8 cellular contexts compared by ENCODE assay signal in genomic region chrX:48509245-48509590, GRCh38. TPM values are rescaled to one million over a fixed set of nuclear protein-coding genes. Genes with fewer than 3 reads are reported as not detected.
DNase-seq lines count a peak whose midpoint lies in the region; ATAC-seq and TF ChIP-seq lines count a peak whose summit lies in the region.

No MANE protein-coding gene starts in this region.

- TF ChIP-seq CTCF in chondrocyte (IDR thresholded peaks at IDR 0.05), result no peak
- TF ChIP-seq CTCF in mucosa of descending colon (IDR thresholded peaks at IDR 0.05), result no peak

- no peak for DNase-seq in chondrocyte (ENCODE audit: low spot score)
- DNase-seq in mucosa of descending colon, result no peak
- no peak for DNase-seq in SW 1271 (lab: John Stamatoyannopoulos, UW)
- DNase-seq in superior temporal gyrus (ENCODE audit: extremely low spot score), result no peak
- DNase-seq in DMS 273 treated with DMSO at 0.1 percent for 48 hours (lab: John Stamatoyannopoulos, UW), result no peak
- DNase-seq in kidney glomerular epithelial cell (lab: John Stamatoyannopoulos, UW), result no peak

- H3K9me3 Mint-ChIP-seq in chondrocyte (ENCODE audit: low read depth), result no peaks in the 10 kb centered on the region

- no peaks in the 10 kb centered on the region for H3K27me3 ChIP-seq in HUES64 (ENCODE audit: insufficient read depth, low read length)

- intact Hi-C loops in mucosa of descending colon (cut with DNase I, micrococcal nuclease), result no loop called here

- peak overlapping the region; percentile 95 for H3K4me3 ChIP-seq in HUES64 (ENCODE audit: low read length)
- H3K4me3 ChIP-seq in mucosa of descending colon, result peak overlapping the region; percentile 32

- H3K9me3 ChIP-seq in HUES64 (ENCODE audit: insufficient read depth, low read depth, low read length) (no peaks in the 10 kb centered on the region), mucosa of descending colon (no peaks in the 10 kb centered on the region)

- H3K4me1 ChIP-seq in HUES64 (ENCODE audit: insufficient read depth, low read length) (no peaks in the 10 kb centered on the region), mucosa of descending colon (ENCODE audit: low read depth) (no peaks in the 10 kb centered on the region)

- H3K27me3 Mint-ChIP-seq in chondrocyte (ENCODE audit: low read depth), result no peaks in the 10 kb centered on the region

- H3K4me1 Mint-ChIP-seq in chondrocyte (ENCODE audit: low read depth), result peaks cover 12% of the 10 kb centered on the region

- ATAC-seq in GM18502 (IDR thresholded peaks at IDR 0.05; ENCODE audit: poor library complexity, unreplicated experiment) (peak; percentile 12), mucosa of descending colon (no peak)

- H3K36me3 ChIP-seq in HUES64 (ENCODE audit: insufficient read depth, low read length) (0 out of 2 replicates have a peak, but pooled peaks cover 2% of the 10 kb centered on the region), mucosa of descending colon (ENCODE audit: low read depth) (no peaks in the 10 kb centered on the region)

- H3K27ac ChIP-seq in HUES64 (ENCODE audit: low read depth, low read length), result no peak overlapping the region

- H3K9ac ChIP-seq in HUES64 (ENCODE audit: low read depth, low read length), result peak overlapping the region; percentile 67

- no peaks in the 10 kb centered on the region for H3K36me3 Mint-ChIP-seq in chondrocyte (ENCODE audit: low read depth)

- 7% methylated on average over 7 of the region's 16 CpGs for WGBS in HUES64

- H3K4me3 Mint-ChIP-seq in chondrocyte (ENCODE audit: unreplicated experiment), result peak overlapping the region; percentile 82

- peak overlapping the region; percentile 54 for H3K27ac Mint-ChIP-seq in chondrocyte (ENCODE audit: unreplicated experiment)

RNA-seq across cellular contexts. Expression of gene PORCN, which starts 0.4 kb away (rescaled TPM):
- polyA plus RNA-seq in HUES64 (2013, experiment 1 of 2), result 10.4 TPM
- 11.5 TPM for polyA plus RNA-seq in HUES64 (2013, experiment 2 of 2)
- total RNA-seq in chondrocyte (10.8 to 23.1 TPM (median 12.5 TPM) in 3 replicates), mucosa of descending colon (1 to 10 TPM; 3.9 to 9.2 (median 6.3) TPM)

RNA-seq across cellular contexts. Expression of gene EBP, which starts 12.4 kb away (rescaled TPM):
- 174 TPM for polyA plus RNA-seq in HUES64 (2013, experiment 1 of 2)
- 175 TPM for polyA plus RNA-seq in HUES64 (2013, experiment 2 of 2)
- total RNA-seq in chondrocyte, result 35.2 to 44.4 TPM (median 39.1 TPM) in 3 replicates
- total RNA-seq in mucosa of descending colon, result 100 to 1,000 TPM in 2 of 3 donors, 10 to 100 TPM in 1; 60.5 to 161 (median 158) TPM

RNA-seq across cellular contexts. Expression of gene TBC1D25, which starts 30.3 kb away (rescaled TPM):
- 4.6 TPM for polyA plus RNA-seq in HUES64 (2013, experiment 1 of 2)
- polyA plus RNA-seq in HUES64 (2013, experiment 2 of 2), result 5.4 TPM
- total RNA-seq in chondrocyte (15.7 to 18.9 TPM (median 18.8 TPM) in 3 replicates), mucosa of descending colon (10 to 100 TPM in 2 of 3 donors, 1 to 10 TPM in 1; 8.6 to 14.6 (median 11.6) TPM)

RNA-seq across cellular contexts. Expression of gene FTSJ1, which starts 33.2 kb away (rescaled TPM):
- 40.3 TPM for polyA plus RNA-seq in HUES64 (2013, experiment 1 of 2)
- polyA plus RNA-seq in HUES64 (2013, experiment 2 of 2), result 41.1 TPM
- total RNA-seq in chondrocyte, result 53.3 to 68.0 TPM (median 55.9 TPM) in 3 replicates
- total RNA-seq in mucosa of descending colon, result 10 to 100 TPM; 22.1 to 22.8 (median 22.7) TPM

RNA-seq across cellular contexts. Expression of gene SLC38A5, which starts 39.2 kb away (rescaled TPM):
- polyA plus RNA-seq in HUES64 (2013, experiment 1 of 2), result 36.1 TPM
- 24.5 TPM for polyA plus RNA-seq in HUES64 (2013, experiment 2 of 2)
- total RNA-seq in chondrocyte, result 2.5 to 2.7 TPM (median 2.6 TPM) in 3 replicates
- 10 to 100 TPM in 1 of 3 donors, 1 to 10 TPM in 2; 7.3 to 25.9 (median 9.7) TPM for total RNA-seq in mucosa of descending colon
